ENCODE assay signal across 19 cellular contexts in genomic region chr3:151673974-151674373, GRCh38. TPM values are rescaled to one million over a fixed set of nuclear protein-coding genes. Genes with fewer than 3 reads are reported as not detected.
DNase-seq lines count a peak whose midpoint lies in the region; ATAC-seq, FAIRE-seq and TF ChIP-seq lines count a peak whose summit lies in the region.
"Had no signal": no experiment of that assay in that cellular context is flagged by ENCODE, and none has a peak within 500 bp of the region (broad histone marks: within the 10 kb centered on the region; RNA-seq: fewer than 3 reads in every experiment).

No MANE protein-coding gene starts in this region.

- no peak for FAIRE-seq in astrocyte (lab: Jason Lieb, UNC)
- FAIRE-seq: RCC 7860 had no signal

- no peaks in the 10 kb centered on the region for H3K79me2 ChIP-seq in astrocyte (ENCODE audit: insufficient read depth, low read length)

- no peak overlapping the region for H3K4me3 ChIP-seq in HL-60 (replicated peaks; ENCODE audit: insufficient read depth, low read length)
- no peak overlapping the region for H3K4me3 ChIP-seq in astrocyte (ENCODE audit: insufficient read depth, low read depth, low read length)

- no peak overlapping the region for H2AFZ ChIP-seq in astrocyte (ENCODE audit: low read depth, low read length)

- H3K9me3 Mint-ChIP-seq in astrocyte (ENCODE audit: unreplicated experiment) = peaks cover 8% of the 10 kb centered on the region
- H3K9me3 Mint-ChIP-seq in chondrocyte (ENCODE audit: low read depth) = peaks cover 15% of the 10 kb centered on the region

- H3K27me3 ChIP-seq in HL-60 (ENCODE audit: insufficient read depth, poor library complexity, severe bottlenecking) (no peaks in the 10 kb centered on the region), astrocyte (ENCODE audit: insufficient read depth, low read length) (no peaks in the 10 kb centered on the region)

- no peaks in the 10 kb centered on the region for H3K36me3 Mint-ChIP-seq in astrocyte (ENCODE audit: low read depth, unreplicated experiment)
- H3K36me3 Mint-ChIP-seq in chondrocyte (ENCODE audit: low read depth) = no peaks in the 10 kb centered on the region

- H3K4me3 Mint-ChIP-seq in astrocyte (ENCODE audit: unreplicated experiment) (no peak overlapping the region), chondrocyte (ENCODE audit: unreplicated experiment) (no peak overlapping the region)
- H3K4me3 Mint-ChIP-seq: H9 had no signal

- no peak overlapping the region for H3K9ac ChIP-seq in astrocyte (ENCODE audit: low read length)

- no peak for TF ChIP-seq CTCF in HL-60 (IDR thresholded peaks at IDR 0.05; ENCODE audit: insufficient read depth, low read length)
- no peak for TF ChIP-seq CTCF in astrocyte (IDR thresholded peaks at IDR 0.05; ENCODE audit: insufficient read depth, low read depth, low read length)
- no peak for TF ChIP-seq CTCF in chondrocyte (IDR thresholded peaks at IDR 0.05)

- H3K4me1 Mint-ChIP-seq in astrocyte (ENCODE audit: low read depth, unreplicated experiment) (peaks cover 4% of the 10 kb centered on the region), chondrocyte (ENCODE audit: low read depth) (no peaks in the 10 kb centered on the region)
- H3K4me1 Mint-ChIP-seq: H9 had no signal

- peaks cover 1% of the 10 kb centered on the region for H3K9me3 ChIP-seq in astrocyte (ENCODE audit: insufficient read depth, low read depth, low read length)

- no peaks in the 10 kb centered on the region for H3K4me1 ChIP-seq in astrocyte (ENCODE audit: insufficient read depth, low read length)

- no peaks in the 10 kb centered on the region for H4K20me1 ChIP-seq in astrocyte (ENCODE audit: insufficient read depth, low read length)

- no peak overlapping the region for H3K4me2 ChIP-seq in astrocyte (ENCODE audit: low read length)

- H3K27me3 Mint-ChIP-seq in astrocyte (ENCODE audit: low read depth, unreplicated experiment) = peaks cover 5% of the 10 kb centered on the region
- peaks cover 2% of the 10 kb centered on the region for H3K27me3 Mint-ChIP-seq in chondrocyte (ENCODE audit: low read depth)

- H3K27ac Mint-ChIP-seq in astrocyte (ENCODE audit: unreplicated experiment) (no peak overlapping the region), chondrocyte (ENCODE audit: unreplicated experiment) (no peak overlapping the region)
- H3K27ac Mint-ChIP-seq: H9 had no signal

- no peak for DNase-seq in HL-60 (ENCODE audit: low read depth in 1 of 2, low spot score in 1 of 2)
- peak; percentile 15 for DNase-seq in NCI-H226
- DNase-seq in astrocyte (ENCODE audit: low read depth) = peak; percentile 34
- peak; percentile 41 for DNase-seq in renal cortical epithelial cell (ENCODE audit: low read depth)
- DNase-seq in chondrocyte (ENCODE audit: low spot score) = no peak
- DNase-seq in NK-92 (lab: John Stamatoyannopoulos, UW; ENCODE audit: unreplicated experiment) = no peak
- DNase-seq: GDM1, H9, NCI-H1436, NCI-H1930, NCI-H345, NCI-H526, SW 1271 had no signal

- ATAC-seq in HG03139 (IDR thresholded peaks at IDR 0.05; ENCODE audit: unreplicated experiment) = no peak
- ATAC-seq: Right ventricle myocardium inferior had no signal

- no peaks in the 10 kb centered on the region for H3K36me3 ChIP-seq in astrocyte (ENCODE audit: insufficient read depth, low read length)

- peak overlapping the region; percentile 15; the same call in 1 of the 2 replicates for H3K27ac ChIP-seq in HL-60 (replicated peaks)
- no peak overlapping the region for H3K27ac ChIP-seq in astrocyte (ENCODE audit: low read depth, low read length)
- H3K27ac ChIP-seq: C4-2B had no signal

RNA-seq across cellular contexts. Expression of gene AADACL2, which starts 59.8 kb away (rescaled TPM):
- total RNA-seq in astrocyte (not detected in 2 replicates), renal cortical epithelial cell (not detected in 2 replicates), chondrocyte (not detected in 3 replicates)
- total RNA-seq: Daoy, H9, Right ventricle myocardium inferior, SK-MEL-5 had no signal

Comparison
In these comparisons a context has a peak if more than half of its experiments do, and no peak if none do; other contexts are left out.
1. DNase-seq: peak in NCI-H226 (single experiment), astrocyte (single experiment) and renal cortical epithelial cell (single experiment); none in HL-60 (0 of 2), chondrocyte (single experiment) and NK-92 (single experiment).